Comparison of ENCODE assay signal across 13 cellular contexts in genomic region chr12:42024495-42024830, GRCh38.
DNase-seq lines count a peak whose midpoint lies in the region; ATAC-seq and TF ChIP-seq lines count a peak whose summit lies in the region.
"Had no signal": no experiment of that assay in that cellular context is flagged by ENCODE, and none has a peak within 500 bp of the region (broad histone marks: within the 10 kb centered on the region; RNA-seq: fewer than 3 reads in every experiment).

No MANE protein-coding gene starts in this region.

- H3K4me2 ChIP-seq in OCI-LY3 (ENCODE audit: low read length): peak overlapping the region; percentile 84
- H3K4me2 ChIP-seq in parathyroid adenoma (ENCODE audit: low read length): peak overlapping the region; percentile 90

- no peak overlapping the region for H3K27ac Mint-ChIP-seq in T-helper 2 cell treated with Interferon-gamma antibody and Interleukin-4, amounts not matched to agents 5 μg/mL and 100 μg/mL, for 36 hours

- H3K27me3 Mint-ChIP-seq in T-helper 2 cell treated with Interferon-gamma antibody and Interleukin-4, amounts not matched to agents 5 μg/mL and 100 μg/mL, for 36 hours (ENCODE audit: low read depth): peaks cover 7% of the 10 kb centered on the region

- H3K27ac ChIP-seq in OCI-LY3 (ENCODE audit: low read length): no peak overlapping the region
- H3K27ac ChIP-seq in dorsolateral prefrontal cortex: peak overlapping the region in 1 of 59 donors; percentile 0
- H3K27ac ChIP-seq in parathyroid adenoma: no peak overlapping the region
- H3K27ac ChIP-seq: gastroesophageal sphincter, left lung, prostate gland had no signal

- peaks cover 6% of the 10 kb centered on the region for H3K4me1 Mint-ChIP-seq in T-helper 2 cell treated with Interferon-gamma antibody and Interleukin-4, amounts not matched to agents 5 μg/mL and 100 μg/mL, for 36 hours (ENCODE audit: low read depth)

- H3K4me1 ChIP-seq in OCI-LY3 (ENCODE audit: low read length) (peaks cover under 1% of the 10 kb centered on the region), parathyroid adenoma (no peaks in the 10 kb centered on the region)
- H3K4me1 ChIP-seq: prostate gland had no signal

- H3K9me3 Mint-ChIP-seq in T-helper 2 cell treated with Interferon-gamma antibody and Interleukin-4, amounts not matched to agents 5 μg/mL and 100 μg/mL, for 36 hours: no peaks in the 10 kb centered on the region

- intact Hi-C loops in dorsolateral prefrontal cortex (cut with DNase I): loop anchor here (1.0 to 10.0 kb wide), 5 partner anchors 308 to 762 kb away; no protein-coding TSS in a partner anchor

- no peaks in the 10 kb centered on the region for H3K36me3 Mint-ChIP-seq in T-helper 2 cell treated with Interferon-gamma antibody and Interleukin-4, amounts not matched to agents 5 μg/mL and 100 μg/mL, for 36 hours (ENCODE audit: low read depth)

- no peak for DNase-seq in T-helper 2 cell treated with Interferon-gamma antibody and Interleukin-4, amounts not matched to agents 5 μg/mL and 100 μg/mL, for 36 hours (ENCODE audit: low spot score)
- DNase-seq in T-helper 2 cell: no peak
- DNase-seq in dorsolateral prefrontal cortex: no peak
- no peak for DNase-seq in stimulated activated naive CD4-positive, alpha-beta T cell (lab: John Stamatoyannopoulos, UW)

- H2AFZ ChIP-seq in OCI-LY3 (ENCODE audit: low read depth, low read length): peak overlapping the region; percentile 73; the same call in 1 of the 2 replicates
- peak overlapping the region; percentile 76 for H2AFZ ChIP-seq in parathyroid adenoma

- H3K9ac ChIP-seq in OCI-LY3 (ENCODE audit: low read length): no peak overlapping the region
- no peak overlapping the region for H3K9ac ChIP-seq in parathyroid adenoma

- H3K9me3 ChIP-seq in OCI-LY3 (ENCODE audit: insufficient read depth, low read length): no peaks in the 10 kb centered on the region
- no peaks in the 10 kb centered on the region for H3K9me3 ChIP-seq in parathyroid adenoma (ENCODE audit: control insufficient read depth, low read length)
- H3K9me3 ChIP-seq: gastroesophageal sphincter, HAP-1, left lung, prostate gland had no signal

- H3K79me2 ChIP-seq in OCI-LY3 (ENCODE audit: low read length) (no peaks in the 10 kb centered on the region), parathyroid adenoma (no peaks in the 10 kb centered on the region)

- H3K4me3 Mint-ChIP-seq in T-helper 2 cell treated with Interferon-gamma antibody and Interleukin-4, amounts not matched to agents 5 μg/mL and 100 μg/mL, for 36 hours: peak overlapping the region; percentile 78

- no peaks in the 10 kb centered on the region for H3K27me3 ChIP-seq in OCI-LY3 (ENCODE audit: low read depth, low read length)
- H3K27me3 ChIP-seq in dorsolateral prefrontal cortex: no peaks in the 10 kb centered on the region
- H3K27me3 ChIP-seq in parathyroid adenoma (ENCODE audit: control insufficient read depth, insufficient read depth, low read length): no peaks in the 10 kb centered on the region
- H3K27me3 ChIP-seq: gastroesophageal sphincter had no signal

- ATAC-seq in GM18867 (IDR thresholded peaks at IDR 0.05; ENCODE audit: unreplicated experiment) (no peak), HG02678 (IDR thresholded peaks at IDR 0.05; ENCODE audit: unreplicated experiment) (no peak)

- TF ChIP-seq CTCF in OCI-LY3 (IDR thresholded peaks at IDR 0.05; ENCODE audit: low read depth, low read length): no peak
- TF ChIP-seq CTCF in dorsolateral prefrontal cortex (IDR thresholded peaks at IDR 0.05 in 54 of 56, conservative IDR thresholded peaks at IDR 0.05 in 2 of 56; ENCODE audit: low read depth in 1 of 56, partially characterized antibody in 56 of 56): peak in 23 of 56 donors; percentile 1 to 51 (median 12)
- TF ChIP-seq CTCF in parathyroid adenoma (IDR thresholded peaks at IDR 0.05): peak; percentile 10

- no peaks in the 10 kb centered on the region for H4K20me1 ChIP-seq in OCI-LY3 (ENCODE audit: insufficient read depth, low read length)

- H3K36me3 ChIP-seq in OCI-LY3 (replicated peaks; ENCODE audit: low read depth, low read length) (no peaks in the 10 kb centered on the region), parathyroid adenoma (ENCODE audit: control insufficient read depth, insufficient read depth, low read length) (peaks cover 2% of the 10 kb centered on the region)
- H3K36me3 ChIP-seq: gastroesophageal sphincter, HAP-1, left lung, prostate gland had no signal

- H3K4me3 ChIP-seq in OCI-LY3 (ENCODE audit: low read length): peak overlapping the region; percentile 72
- H3K4me3 ChIP-seq in dorsolateral prefrontal cortex: peak overlapping the region in 50 of 59 donors; percentile 33 to 64 (median 53)
- H3K4me3 ChIP-seq in parathyroid adenoma (ENCODE audit: low read depth, low read length): no peak overlapping the region
- H3K4me3 ChIP-seq: HAP-1, K562 had no signal
